In the genomic region with DNA sequence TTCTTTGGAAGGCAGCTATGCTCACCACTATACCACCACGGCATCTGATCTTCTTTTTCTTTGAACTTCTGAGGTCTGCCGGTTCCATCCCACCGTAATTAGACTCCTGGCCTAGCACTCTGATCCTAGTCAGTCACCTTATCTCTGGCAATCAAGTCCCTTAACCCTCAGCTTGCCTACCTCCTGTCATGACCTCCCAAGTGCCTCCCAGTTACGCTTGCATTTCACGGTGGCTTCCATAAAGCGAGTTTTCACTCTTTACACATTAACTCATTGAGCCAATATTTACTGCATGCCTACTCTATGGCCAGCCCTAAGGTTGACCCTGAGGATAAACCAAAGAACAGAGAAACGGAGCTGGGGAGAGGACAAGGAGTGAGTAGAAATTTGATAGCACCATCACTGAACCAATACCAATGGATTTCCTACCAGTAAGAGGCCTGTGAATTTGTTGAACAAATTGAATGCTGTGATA, we compare ENCODE assay signal across 1 cellular context.
TF ChIP-seq lines count a peak whose summit lies in the region.

No MANE protein-coding gene starts in this region.

TF ChIP-seq in HepG2, 621 proteins besides CTCF, POLR2A, EP300 and RAD21 (continued from another document and continues in another):
- TF ChIP-seq, protein P1, sequence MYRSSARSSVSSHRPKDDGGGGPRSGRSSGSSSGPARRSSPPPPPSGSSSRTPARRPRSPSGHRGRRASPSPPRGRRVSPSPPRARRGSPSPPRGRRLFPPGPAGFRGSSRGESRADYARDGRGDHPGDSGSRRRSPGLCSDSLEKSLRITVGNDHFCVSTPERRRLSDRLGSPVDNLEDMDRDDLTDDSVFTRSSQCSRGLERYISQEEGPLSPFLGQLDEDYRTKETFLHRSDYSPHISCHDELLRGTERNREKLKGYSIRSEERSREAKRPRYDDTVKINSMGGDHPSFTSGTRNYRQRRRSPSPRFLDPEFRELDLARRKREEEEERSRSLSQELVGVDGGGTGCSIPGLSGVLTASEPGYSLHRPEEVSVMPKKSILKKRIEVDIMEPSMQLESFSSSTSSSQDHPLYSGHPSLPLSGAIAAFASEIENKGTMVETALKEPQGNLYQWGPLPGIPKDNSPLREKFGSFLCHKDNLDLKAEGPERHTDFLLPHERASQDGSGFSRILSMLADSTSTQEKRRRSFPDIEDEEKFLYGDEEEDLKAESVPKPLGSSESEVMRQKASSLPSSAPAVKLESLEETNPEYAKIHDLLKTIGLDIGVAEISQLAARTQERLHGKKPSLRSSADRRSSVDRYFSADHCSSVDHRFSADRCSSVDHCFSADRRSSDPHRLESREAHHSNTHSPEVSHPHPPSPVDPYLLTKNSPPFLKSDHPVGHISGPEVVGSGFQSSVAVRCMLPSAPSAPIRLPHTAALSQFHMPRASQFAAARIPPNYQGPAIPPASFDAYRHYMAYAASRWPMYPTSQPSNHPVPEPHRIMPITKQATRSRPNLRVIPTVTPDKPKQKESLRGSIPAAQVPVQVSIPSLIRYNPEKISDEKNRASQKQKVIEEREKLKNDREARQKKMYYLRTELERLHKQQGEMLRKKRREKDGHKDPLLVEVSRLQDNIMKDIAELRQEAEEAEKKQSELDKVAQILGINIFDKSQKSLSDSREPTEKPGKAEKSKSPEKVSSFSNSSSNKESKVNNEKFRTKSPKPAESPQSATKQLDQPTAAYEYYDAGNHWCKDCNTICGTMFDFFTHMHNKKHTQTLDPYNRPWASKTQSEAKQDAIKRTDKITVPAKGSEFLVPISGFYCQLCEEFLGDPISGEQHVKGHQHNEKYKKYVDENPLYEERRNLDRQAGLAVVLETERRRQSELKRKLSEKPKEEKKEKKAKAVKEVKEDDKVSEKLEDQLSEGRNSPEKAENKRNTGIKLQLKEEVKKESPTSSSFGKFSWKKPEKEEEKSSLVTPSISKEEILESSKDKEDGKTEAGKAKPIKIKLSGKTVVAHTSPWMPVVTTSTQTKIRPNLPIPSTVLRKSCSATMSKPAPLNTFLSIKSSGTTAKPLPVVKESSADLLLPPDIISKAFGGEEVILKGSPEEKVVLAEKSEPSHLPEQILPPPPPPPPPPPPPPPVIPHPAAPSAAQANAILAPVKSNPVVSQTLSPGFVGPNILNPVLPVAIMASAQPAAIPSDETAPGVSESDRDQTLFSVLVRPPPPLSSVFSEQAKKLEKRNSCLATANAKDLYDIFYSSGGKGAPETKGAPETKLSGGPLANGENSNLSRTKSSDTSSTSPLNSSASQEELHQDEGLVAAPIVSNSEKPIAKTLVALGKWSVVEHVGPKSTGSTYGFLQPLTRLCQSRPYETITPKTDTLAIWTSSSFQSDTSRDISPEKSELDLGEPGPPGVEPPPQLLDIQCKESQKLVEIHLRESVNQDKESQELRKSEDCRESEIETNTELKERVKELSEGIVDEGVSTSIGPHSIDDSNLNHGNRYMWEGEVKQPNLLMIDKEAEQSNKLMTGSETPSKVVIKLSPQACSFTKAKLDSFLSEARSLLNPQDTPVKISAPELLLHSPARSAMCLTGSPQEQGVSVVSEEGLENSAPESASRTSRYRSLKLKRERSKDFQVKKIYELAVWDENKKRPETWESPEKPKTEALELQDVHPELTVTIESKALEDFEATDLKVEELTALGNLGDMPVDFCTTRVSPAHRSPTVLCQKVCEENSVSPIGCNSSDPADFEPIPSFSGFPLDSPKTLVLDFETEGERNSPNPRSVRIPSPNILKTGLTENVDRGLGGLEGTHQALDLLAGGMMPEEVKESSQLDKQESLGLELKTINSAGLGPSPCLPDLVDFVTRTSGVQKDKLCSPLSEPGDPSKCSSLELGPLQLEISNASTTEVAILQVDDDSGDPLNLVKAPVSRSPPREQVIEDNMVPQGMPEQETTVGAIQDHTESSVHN (CRISPR knock-in tag; IDR thresholded peaks at IDR 0.05): no peak
- TF ChIP-seq ZNF614 (CRISPR knock-in tag; IDR thresholded peaks at IDR 0.05; ENCODE audit: borderline replicate concordance): peak; percentile 94
- no peak for TF ChIP-seq ZNF607 (CRISPR knock-in tag; IDR thresholded peaks at IDR 0.05; ENCODE audit: borderline replicate concordance)
- TF ChIP-seq TBL1XR1 (IDR thresholded peaks at IDR 0.05; ENCODE audit: borderline replicate concordance, low read length, partially characterized antibody): peak; percentile 65
- peak; percentile 64 for TF ChIP-seq ZBTB7B (CRISPR knock-in tag; IDR thresholded peaks at IDR 0.05)
- no peak for TF ChIP-seq POLR2AphosphoS5 (IDR thresholded peaks at IDR 0.05; ENCODE audit: low read depth, low read length)
- TF ChIP-seq ZNF781 (CRISPR knock-in tag; IDR thresholded peaks at IDR 0.05; ENCODE audit: borderline replicate concordance, not compliant biosample characterization): no peak
- no peak for TF ChIP-seq ZNF549 (CRISPR knock-in tag; IDR thresholded peaks at IDR 0.05)
- no peak for TF ChIP-seq TAF1 (CRISPR knock-in tag; IDR thresholded peaks at IDR 0.05)
- TF ChIP-seq, protein P2, sequence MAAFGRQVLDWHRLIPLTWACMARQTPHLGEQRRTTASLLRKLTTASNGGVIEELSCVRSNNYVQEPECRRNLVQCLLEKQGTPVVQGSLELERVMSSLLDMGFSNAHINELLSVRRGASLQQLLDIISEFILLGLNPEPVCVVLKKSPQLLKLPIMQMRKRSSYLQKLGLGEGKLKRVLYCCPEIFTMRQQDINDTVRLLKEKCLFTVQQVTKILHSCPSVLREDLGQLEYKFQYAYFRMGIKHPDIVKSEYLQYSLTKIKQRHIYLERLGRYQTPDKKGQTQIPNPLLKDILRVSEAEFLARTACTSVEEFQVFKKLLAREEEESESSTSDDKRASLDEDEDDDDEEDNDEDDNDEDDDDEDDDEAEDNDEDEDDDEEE (CRISPR knock-in tag; IDR thresholded peaks at IDR 0.05): no peak
- TF ChIP-seq ZMYM2 (CRISPR knock-in tag; IDR thresholded peaks at IDR 0.05): no peak
- TF ChIP-seq MAFG (CRISPR knock-in tag; IDR thresholded peaks at IDR 0.05): no peak
- peak; percentile 88 for TF ChIP-seq HDAC1 (CRISPR knock-in tag; IDR thresholded peaks at IDR 0.05)
- TF ChIP-seq, protein P3, sequence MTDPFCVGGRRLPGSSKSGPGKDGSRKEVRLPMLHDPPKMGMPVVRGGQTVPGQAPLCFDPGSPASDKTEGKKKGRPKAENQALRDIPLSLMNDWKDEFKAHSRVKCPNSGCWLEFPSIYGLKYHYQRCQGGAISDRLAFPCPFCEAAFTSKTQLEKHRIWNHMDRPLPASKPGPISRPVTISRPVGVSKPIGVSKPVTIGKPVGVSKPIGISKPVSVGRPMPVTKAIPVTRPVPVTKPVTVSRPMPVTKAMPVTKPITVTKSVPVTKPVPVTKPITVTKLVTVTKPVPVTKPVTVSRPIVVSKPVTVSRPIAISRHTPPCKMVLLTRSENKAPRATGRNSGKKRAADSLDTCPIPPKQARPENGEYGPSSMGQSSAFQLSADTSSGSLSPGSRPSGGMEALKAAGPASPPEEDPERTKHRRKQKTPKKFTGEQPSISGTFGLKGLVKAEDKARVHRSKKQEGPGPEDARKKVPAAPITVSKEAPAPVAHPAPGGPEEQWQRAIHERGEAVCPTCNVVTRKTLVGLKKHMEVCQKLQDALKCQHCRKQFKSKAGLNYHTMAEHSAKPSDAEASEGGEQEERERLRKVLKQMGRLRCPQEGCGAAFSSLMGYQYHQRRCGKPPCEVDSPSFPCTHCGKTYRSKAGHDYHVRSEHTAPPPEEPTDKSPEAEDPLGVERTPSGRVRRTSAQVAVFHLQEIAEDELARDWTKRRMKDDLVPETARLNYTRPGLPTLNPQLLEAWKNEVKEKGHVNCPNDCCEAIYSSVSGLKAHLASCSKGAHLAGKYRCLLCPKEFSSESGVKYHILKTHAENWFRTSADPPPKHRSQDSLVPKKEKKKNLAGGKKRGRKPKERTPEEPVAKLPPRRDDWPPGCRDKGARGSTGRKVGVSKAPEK (CRISPR knock-in tag; IDR thresholded peaks at IDR 0.05; ENCODE audit: borderline replicate concordance): no peak
- TF ChIP-seq ARNTL (CRISPR knock-in tag; IDR thresholded peaks at IDR 0.05): peak; percentile 76
- peak; percentile 88 for TF ChIP-seq ZNF761 (CRISPR knock-in tag; conservative IDR thresholded peaks at IDR 0.05)
- TF ChIP-seq, protein P4, sequence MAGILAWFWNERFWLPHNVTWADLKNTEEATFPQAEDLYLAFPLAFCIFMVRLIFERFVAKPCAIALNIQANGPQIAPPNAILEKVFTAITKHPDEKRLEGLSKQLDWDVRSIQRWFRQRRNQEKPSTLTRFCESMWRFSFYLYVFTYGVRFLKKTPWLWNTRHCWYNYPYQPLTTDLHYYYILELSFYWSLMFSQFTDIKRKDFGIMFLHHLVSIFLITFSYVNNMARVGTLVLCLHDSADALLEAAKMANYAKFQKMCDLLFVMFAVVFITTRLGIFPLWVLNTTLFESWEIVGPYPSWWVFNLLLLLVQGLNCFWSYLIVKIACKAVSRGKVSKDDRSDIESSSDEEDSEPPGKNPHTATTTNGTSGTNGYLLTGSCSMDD (CRISPR knock-in tag; IDR thresholded peaks at IDR 0.05): no peak
- no peak for TF ChIP-seq SP140L (CRISPR knock-in tag; IDR thresholded peaks at IDR 0.05; ENCODE audit: borderline replicate concordance)
- TF ChIP-seq, protein P5, sequence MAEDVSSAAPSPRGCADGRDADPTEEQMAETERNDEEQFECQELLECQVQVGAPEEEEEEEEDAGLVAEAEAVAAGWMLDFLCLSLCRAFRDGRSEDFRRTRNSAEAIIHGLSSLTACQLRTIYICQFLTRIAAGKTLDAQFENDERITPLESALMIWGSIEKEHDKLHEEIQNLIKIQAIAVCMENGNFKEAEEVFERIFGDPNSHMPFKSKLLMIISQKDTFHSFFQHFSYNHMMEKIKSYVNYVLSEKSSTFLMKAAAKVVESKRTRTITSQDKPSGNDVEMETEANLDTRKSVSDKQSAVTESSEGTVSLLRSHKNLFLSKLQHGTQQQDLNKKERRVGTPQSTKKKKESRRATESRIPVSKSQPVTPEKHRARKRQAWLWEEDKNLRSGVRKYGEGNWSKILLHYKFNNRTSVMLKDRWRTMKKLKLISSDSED (CRISPR knock-in tag; IDR thresholded peaks at IDR 0.05): no peak
- peak; percentile 96 for TF ChIP-seq ZSCAN29 (CRISPR knock-in tag; conservative IDR thresholded peaks at IDR 0.05)
- no peak for TF ChIP-seq ZMAT3 (CRISPR knock-in tag; conservative IDR thresholded peaks at IDR 0.05)
- no peak for TF ChIP-seq SP1 (IDR thresholded peaks at IDR 0.05)
- TF ChIP-seq SP1 (CRISPR knock-in tag; IDR thresholded peaks at IDR 0.05): no peak
- TF ChIP-seq MTA3 (CRISPR knock-in tag; IDR thresholded peaks at IDR 0.05): no peak
- TF ChIP-seq, protein P6, sequence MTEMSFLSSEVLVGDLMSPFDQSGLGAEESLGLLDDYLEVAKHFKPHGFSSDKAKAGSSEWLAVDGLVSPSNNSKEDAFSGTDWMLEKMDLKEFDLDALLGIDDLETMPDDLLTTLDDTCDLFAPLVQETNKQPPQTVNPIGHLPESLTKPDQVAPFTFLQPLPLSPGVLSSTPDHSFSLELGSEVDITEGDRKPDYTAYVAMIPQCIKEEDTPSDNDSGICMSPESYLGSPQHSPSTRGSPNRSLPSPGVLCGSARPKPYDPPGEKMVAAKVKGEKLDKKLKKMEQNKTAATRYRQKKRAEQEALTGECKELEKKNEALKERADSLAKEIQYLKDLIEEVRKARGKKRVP (CRISPR knock-in tag; IDR thresholded peaks at IDR 0.05): peak in 1 of 2 experiments; percentile 52; a peak in 1 of 4 replicates
- TF ChIP-seq PHF8 (CRISPR knock-in tag; IDR thresholded peaks at IDR 0.05): peak; percentile 47
- TF ChIP-seq HIVEP1 (CRISPR knock-in tag; IDR thresholded peaks at IDR 0.05): no peak
- TF ChIP-seq ZKSCAN1 (IDR thresholded peaks at IDR 0.05; ENCODE audit: low read length): peak; percentile 62; the same call in 1 of the 2 replicates
- TF ChIP-seq, protein P7, sequence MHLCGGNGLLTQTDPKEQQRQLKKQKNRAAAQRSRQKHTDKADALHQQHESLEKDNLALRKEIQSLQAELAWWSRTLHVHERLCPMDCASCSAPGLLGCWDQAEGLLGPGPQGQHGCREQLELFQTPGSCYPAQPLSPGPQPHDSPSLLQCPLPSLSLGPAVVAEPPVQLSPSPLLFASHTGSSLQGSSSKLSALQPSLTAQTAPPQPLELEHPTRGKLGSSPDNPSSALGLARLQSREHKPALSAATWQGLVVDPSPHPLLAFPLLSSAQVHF (CRISPR knock-in tag; IDR thresholded peaks at IDR 0.05): no peak
- no peak for TF ChIP-seq SNAI1 (CRISPR knock-in tag; IDR thresholded peaks at IDR 0.05; ENCODE audit: borderline replicate concordance)
- peak; percentile 92 for TF ChIP-seq CCDC6 (CRISPR knock-in tag; IDR thresholded peaks at IDR 0.05)
- TF ChIP-seq, protein P8, sequence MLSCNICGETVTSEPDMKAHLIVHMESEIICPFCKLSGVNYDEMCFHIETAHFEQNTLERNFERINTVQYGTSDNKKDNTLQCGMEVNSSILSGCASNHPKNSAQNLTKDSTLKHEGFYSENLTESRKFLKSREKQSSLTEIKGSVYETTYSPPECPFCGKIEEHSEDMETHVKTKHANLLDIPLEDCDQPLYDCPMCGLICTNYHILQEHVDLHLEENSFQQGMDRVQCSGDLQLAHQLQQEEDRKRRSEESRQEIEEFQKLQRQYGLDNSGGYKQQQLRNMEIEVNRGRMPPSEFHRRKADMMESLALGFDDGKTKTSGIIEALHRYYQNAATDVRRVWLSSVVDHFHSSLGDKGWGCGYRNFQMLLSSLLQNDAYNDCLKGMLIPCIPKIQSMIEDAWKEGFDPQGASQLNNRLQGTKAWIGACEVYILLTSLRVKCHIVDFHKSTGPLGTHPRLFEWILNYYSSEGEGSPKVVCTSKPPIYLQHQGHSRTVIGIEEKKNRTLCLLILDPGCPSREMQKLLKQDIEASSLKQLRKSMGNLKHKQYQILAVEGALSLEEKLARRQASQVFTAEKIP (CRISPR knock-in tag; IDR thresholded peaks at IDR 0.05; ENCODE audit: borderline replicate concordance): no peak
- no peak for TF ChIP-seq MAF1 (CRISPR knock-in tag; IDR thresholded peaks at IDR 0.05; ENCODE audit: borderline replicate concordance)
- TF ChIP-seq, protein P9, sequence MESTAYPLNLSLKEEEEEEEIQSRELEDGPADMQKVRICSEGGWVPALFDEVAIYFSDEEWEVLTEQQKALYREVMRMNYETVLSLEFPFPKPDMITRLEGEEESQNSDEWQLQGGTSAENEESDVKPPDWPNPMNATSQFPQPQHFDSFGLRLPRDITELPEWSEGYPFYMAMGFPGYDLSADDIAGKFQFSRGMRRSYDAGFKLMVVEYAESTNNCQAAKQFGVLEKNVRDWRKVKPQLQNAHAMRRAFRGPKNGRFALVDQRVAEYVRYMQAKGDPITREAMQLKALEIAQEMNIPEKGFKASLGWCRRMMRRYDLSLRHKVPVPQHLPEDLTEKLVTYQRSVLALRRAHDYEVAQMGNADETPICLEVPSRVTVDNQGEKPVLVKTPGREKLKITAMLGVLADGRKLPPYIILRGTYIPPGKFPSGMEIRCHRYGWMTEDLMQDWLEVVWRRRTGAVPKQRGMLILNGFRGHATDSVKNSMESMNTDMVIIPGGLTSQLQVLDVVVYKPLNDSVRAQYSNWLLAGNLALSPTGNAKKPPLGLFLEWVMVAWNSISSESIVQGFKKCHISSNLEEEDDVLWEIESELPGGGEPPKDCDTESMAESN (CRISPR knock-in tag; conservative IDR thresholded peaks at IDR 0.05): peak; percentile 66; the same call in 1 of the 2 replicates
- no peak for TF ChIP-seq SP2 (CRISPR knock-in tag; IDR thresholded peaks at IDR 0.05)
- TF ChIP-seq, protein P10, sequence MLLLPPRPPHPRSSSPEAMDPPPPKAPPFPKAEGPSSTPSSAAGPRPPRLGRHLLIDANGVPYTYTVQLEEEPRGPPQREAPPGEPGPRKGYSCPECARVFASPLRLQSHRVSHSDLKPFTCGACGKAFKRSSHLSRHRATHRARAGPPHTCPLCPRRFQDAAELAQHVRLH (CRISPR knock-in tag; IDR thresholded peaks at IDR 0.05; ENCODE audit: borderline replicate concordance, low read depth): no peak
- TF ChIP-seq, protein P11, sequence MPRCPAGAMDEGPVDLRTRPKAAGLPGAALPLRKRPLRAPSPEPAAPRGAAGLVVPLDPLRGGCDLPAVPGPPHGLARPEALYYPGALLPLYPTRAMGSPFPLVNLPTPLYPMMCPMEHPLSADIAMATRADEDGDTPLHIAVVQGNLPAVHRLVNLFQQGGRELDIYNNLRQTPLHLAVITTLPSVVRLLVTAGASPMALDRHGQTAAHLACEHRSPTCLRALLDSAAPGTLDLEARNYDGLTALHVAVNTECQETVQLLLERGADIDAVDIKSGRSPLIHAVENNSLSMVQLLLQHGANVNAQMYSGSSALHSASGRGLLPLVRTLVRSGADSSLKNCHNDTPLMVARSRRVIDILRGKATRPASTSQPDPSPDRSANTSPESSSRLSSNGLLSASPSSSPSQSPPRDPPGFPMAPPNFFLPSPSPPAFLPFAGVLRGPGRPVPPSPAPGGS (CRISPR knock-in tag; IDR thresholded peaks at IDR 0.05): no peak
